ENCODE assay signal across 21 cellular contexts in the genomic region with DNA sequence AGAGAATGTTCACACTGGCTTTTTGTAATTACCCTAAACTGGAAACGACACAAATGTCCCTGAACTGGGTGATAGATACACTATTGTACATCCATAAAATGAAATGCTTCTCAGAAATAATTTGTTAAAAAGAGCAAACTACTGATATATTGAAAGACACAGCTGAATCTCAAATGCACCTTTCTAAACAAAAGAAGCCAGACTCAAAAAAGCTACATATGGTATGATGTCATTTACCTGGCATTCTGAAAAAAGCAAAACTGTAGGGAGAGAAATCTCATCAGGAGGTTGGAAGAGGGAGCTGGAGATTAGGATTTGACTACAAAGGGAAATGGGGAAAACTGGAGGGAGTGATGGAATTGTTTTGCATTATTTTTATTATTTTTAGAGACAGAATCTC. TPM values are rescaled to one million over a fixed set of nuclear protein-coding genes. Genes with fewer than 3 reads are reported as not detected.
"Had no signal": no experiment of that assay in that cellular context is flagged by ENCODE, and none has a peak within 500 bp of the region (broad histone marks: within the 10 kb centered on the region; RNA-seq: fewer than 3 reads in every experiment).

No MANE protein-coding gene starts in this region.

- H3K79me2 ChIP-seq: parathyroid adenoma had no signal

- H3K9me3 ChIP-seq: psoas muscle, spleen had no signal

- H3K4me3 ChIP-seq: coronary artery, neural progenitor cell, psoas muscle, spleen had no signal

- H3K27me3 ChIP-seq: neural progenitor cell, spleen had no signal

- H3K4me2 ChIP-seq: neural progenitor cell had no signal

- H3K27ac ChIP-seq: coronary artery, neural progenitor cell, parathyroid adenoma, psoas muscle, spleen had no signal

- DNase-seq: effector CD4-positive, alpha-beta T cell; foreskin melanocyte; head of caudate nucleus; hippocampal formation; kidney glomerular epithelial cell; mammary epithelial cell; midbrain; nucleus accumbens; psoas muscle; retina; spleen; stimulated activated CD4-positive, alpha-beta T cell treated with anti-CD3 and anti-CD28 coated beads, Interleukin-15, amount 100 ng/mL, for 24 hours; stimulated activated CD4-positive, alpha-beta T cell treated with anti-CD3 and anti-CD28 coated beads, Interleukin-2, amount 100 ng/mL, for 24 hours; stimulated activated CD4-positive, alpha-beta T cell treated with anti-CD3 and anti-CD28 coated beads, Interleukin-4, amount 100 ng/mL, for 4 hours; stimulated activated naive CD4-positive, alpha-beta T cell had no signal

- H3K9ac ChIP-seq: neural progenitor cell, parathyroid adenoma had no signal

- ATAC-seq: natural killer cell treated with Interleukin-12 subunit alpha and Interleukin-12 subunit beta and Interleukin-15 and Interleukin-18, amount 100 ng/mL, for 72 hours; psoas muscle; sciatic nerve had no signal

- H3K36me3 ChIP-seq: neural progenitor cell, spleen had no signal

- H2AFZ ChIP-seq: neural progenitor cell, parathyroid adenoma had no signal

- H3K4me1 ChIP-seq: neural progenitor cell, parathyroid adenoma, psoas muscle had no signal

RNA-seq across cellular contexts. Expression of gene SLC38A11, which starts 12.0 kb away (rescaled TPM):
- total RNA-seq: dermis microvascular lymphatic vessel endothelial cell; mammary epithelial cell; natural killer cell treated with Interleukin-12 subunit alpha and Interleukin-12 subunit beta and Interleukin-15 and Interleukin-18, amount 100 ng/mL, for 72 hours had no signal
